1 cellular context compared by ENCODE assay signal in genomic region chr5:98307811-98308210, GRCh38.
TF ChIP-seq lines count a peak whose summit lies in the region.

No MANE protein-coding gene starts in this region.

TF ChIP-seq in GM12878, 131 proteins besides CTCF, POLR2A, EP300 and RAD21 (continued from another document):
- TF ChIP-seq BCL3 (IDR thresholded peaks at IDR 0.05; ENCODE audit: borderline replicate concordance, insufficient read depth, low read depth, low read length, poor library complexity, severe bottlenecking), result no peak
- no peak for TF ChIP-seq RFX5 (IDR thresholded peaks at IDR 0.05; ENCODE audit: low read depth, low read length)
- TF ChIP-seq ATF2 (IDR thresholded peaks at IDR 0.05; ENCODE audit: low read length), result no peak
- no peak for TF ChIP-seq RB1 (IDR thresholded peaks at IDR 0.05; ENCODE audit: borderline replicate concordance)
- no peak for TF ChIP-seq TCF3 (IDR thresholded peaks at IDR 0.05; ENCODE audit: borderline replicate concordance, insufficient read depth, low read depth, low read length)
- TF ChIP-seq CBX3 (IDR thresholded peaks at IDR 0.05; ENCODE audit: borderline replicate concordance, low read depth), result no peak
